In genomic region chr7:130248842-130249241, GRCh38 we compare ENCODE assay signal across 14 cellular contexts. TPM values are rescaled to one million over a fixed set of nuclear protein-coding genes. Genes with fewer than 3 reads are reported as not detected.
"Had no signal": no experiment of that assay in that cellular context is flagged by ENCODE, and none has a peak within 500 bp of the region (broad histone marks: within the 10 kb centered on the region; RNA-seq: fewer than 3 reads in every experiment).

No MANE protein-coding gene starts in this region.

RNA-seq across cellular contexts. Expression of gene CPA2, which starts 17.8 kb away (rescaled TPM):
- total RNA-seq: subcutaneous adipose tissue, suprapubic skin, temporal lobe, thyroid gland, upper lobe of right lung, ureter, urinary bladder, vagina had no signal

RNA-seq across cellular contexts. Expression of gene SSMEM1, which starts 41.2 kb away (rescaled TPM):
- total RNA-seq: stomach, subcutaneous adipose tissue, suprapubic skin, temporal lobe, thoracic aorta, thyroid gland, tibial nerve, transverse colon, upper lobe of left lung, upper lobe of right lung, ureter, urinary bladder, uterus, vagina had no signal
- polyA plus RNA-seq: stomach, urinary bladder had no signal

RNA-seq across cellular contexts. Expression of gene CPA4, which starts 44.1 kb away (rescaled TPM):
- total RNA-seq: stomach, temporal lobe, thoracic aorta, thyroid gland, transverse colon, upper lobe of right lung, ureter had no signal
- polyA plus RNA-seq: urinary bladder had no signal
